ENCODE assay signal across 1 cellular context in the genomic region with DNA sequence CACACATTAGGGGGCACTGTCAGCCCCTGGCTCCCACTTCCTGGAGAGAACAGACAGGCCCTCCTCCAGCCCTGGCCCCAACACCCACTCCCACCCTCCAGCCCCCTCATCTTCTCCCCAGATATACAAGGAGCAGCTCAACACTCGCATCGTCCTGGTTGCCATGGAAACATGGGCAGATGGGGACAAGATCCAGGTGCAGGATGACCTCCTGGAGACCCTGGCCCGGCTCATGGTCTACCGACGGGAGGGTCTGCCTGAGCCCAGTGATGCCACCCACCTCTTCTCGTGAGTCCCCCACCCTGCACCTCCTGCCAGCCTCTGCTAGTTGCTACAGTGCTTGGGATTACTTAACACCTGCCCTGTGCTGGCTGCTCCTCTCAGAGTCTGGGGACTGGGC.
TF ChIP-seq lines count a peak whose summit lies in the region.

No MANE protein-coding gene starts in this region.

TF ChIP-seq in IMR-90, 13 proteins besides CTCF, POLR2A, EP300 and RAD21 (continued from another document):
- no peak for TF ChIP-seq MAZ (IDR thresholded peaks at IDR 0.05; ENCODE audit: borderline replicate concordance, low read depth, low read length)
